In genomic region chr4:127503111-127503510, GRCh38 we compare ENCODE assay signal across 29 cellular contexts.
DNase-seq lines count a peak whose midpoint lies in the region; ATAC-seq and TF ChIP-seq lines count a peak whose summit lies in the region.
"Had no signal": no experiment of that assay in that cellular context is flagged by ENCODE, and none has a peak within 500 bp of the region (broad histone marks: within the 10 kb centered on the region; RNA-seq: fewer than 3 reads in every experiment).

No MANE protein-coding gene starts in this region.

- peaks cover 8% of the 10 kb centered on the region; the same call in 1 of the 2 replicates for H3K4me1 ChIP-seq in GM23338 (ENCODE audit: insufficient read depth)
- H3K4me1 ChIP-seq: Caco-2, parathyroid adenoma, spleen, upper lobe of left lung had no signal

- TF ChIP-seq CTCF in GM23338 (conservative IDR thresholded peaks at IDR 0.05; ENCODE audit: low read depth in 2 of 2): no peak
- TF ChIP-seq CTCF in astrocyte of the cerebellum (IDR thresholded peaks at IDR 0.05; ENCODE audit: low read depth, low read length, missing control alignments): no peak
- TF ChIP-seq CTCF in fibroblast of the aortic adventitia (IDR thresholded peaks at IDR 0.05; ENCODE audit: insufficient read depth, low read length): no peak

- H3K4me1 Mint-ChIP-seq in GM23338: peaks cover 26% of the 10 kb centered on the region
- H3K4me1 Mint-ChIP-seq: activated naive CD4-positive, alpha-beta T cell treated with anti-CD3 and anti-CD28 coated beads, Interleukin-2, amount 50 U/mL, for 24 hours; central memory CD8-positive, alpha-beta T cell; nephron progenitor cell; T-cell had no signal

- H3K9me2 ChIP-seq in GM23338 (ENCODE audit: insufficient read depth): peaks cover 4% of the 10 kb centered on the region; the same call in 1 of the 2 replicates

- no peaks in the 10 kb centered on the region for H3K79me2 ChIP-seq in GM23338 (replicated peaks; ENCODE audit: insufficient read depth)
- H3K79me2 ChIP-seq: parathyroid adenoma had no signal

- no peaks in the 10 kb centered on the region for H3K36me3 Mint-ChIP-seq in GM23338 (ENCODE audit: low read depth)
- H3K36me3 Mint-ChIP-seq: activated naive CD4-positive, alpha-beta T cell treated with anti-CD3 and anti-CD28 coated beads, Interleukin-2, amount 50 U/mL, for 24 hours; T-cell had no signal

- no peaks in the 10 kb centered on the region for H3K27me3 Mint-ChIP-seq in GM23338 (ENCODE audit: insufficient read depth, low read depth, poor library complexity)
- H3K27me3 Mint-ChIP-seq: activated naive CD4-positive, alpha-beta T cell treated with anti-CD3 and anti-CD28 coated beads, Interleukin-2, amount 50 U/mL, for 24 hours; central memory CD8-positive, alpha-beta T cell had no signal

- ATAC-seq in GM23338: peak; percentile 93
- ATAC-seq: activated CD4-positive, CD25-positive, alpha-beta regulatory T cell treated with anti-CD3 and anti-CD28 coated beads, Interleukin-2, amount 50 U/mL, for 24 hours; left colon; T-cell had no signal

- no peaks in the 10 kb centered on the region for H3K9me3 Mint-ChIP-seq in GM23338
- H3K9me3 Mint-ChIP-seq: activated naive CD4-positive, alpha-beta T cell treated with anti-CD3 and anti-CD28 coated beads, Interleukin-2, amount 50 U/mL, for 24 hours; central memory CD8-positive, alpha-beta T cell; nephron progenitor cell had no signal

- no peak overlapping the region for H3K27ac ChIP-seq in GM23338 (ENCODE audit: low read depth)
- H3K27ac ChIP-seq: C4-2B, parathyroid adenoma, right atrium auricular region, spleen, upper lobe of left lung had no signal

- H3K4me3 Mint-ChIP-seq in GM23338: no peak overlapping the region
- H3K4me3 Mint-ChIP-seq: activated naive CD4-positive, alpha-beta T cell treated with anti-CD3 and anti-CD28 coated beads, Interleukin-2, amount 50 U/mL, for 24 hours; central memory CD8-positive, alpha-beta T cell; nephron progenitor cell; T-cell had no signal

- H3K36me3 ChIP-seq in GM23338 (ENCODE audit: insufficient read depth): no peaks in the 10 kb centered on the region
- H3K36me3 ChIP-seq: right atrium auricular region, spleen, upper lobe of left lung had no signal

- H3K27me3 ChIP-seq in GM23338 (ENCODE audit: insufficient read depth): no peaks in the 10 kb centered on the region
- H3K27me3 ChIP-seq: right atrium auricular region, spleen, upper lobe of left lung had no signal

- H3F3A ChIP-seq in GM23338 (replicated peaks; ENCODE audit: low read depth): no peaks in the 10 kb centered on the region

- in situ Hi-C loops in astrocyte of the cerebellum (cut with HindIII; ENCODE audit: low sequenced_read_pairs): no loop called here

- H3K4me2 ChIP-seq in GM23338: peak overlapping the region; percentile 3

- H3K4me3 ChIP-seq in GM23338 (no peak overlapping the region), astrocyte of the cerebellum (ENCODE audit: low read depth, low read length) (no peak overlapping the region), fibroblast of the aortic adventitia (ENCODE audit: low read depth, low read length) (no peak overlapping the region)
- H3K4me3 ChIP-seq: right atrium auricular region, spleen, upper lobe of left lung had no signal

- H2AFZ ChIP-seq in GM23338: no peak overlapping the region
- H2AFZ ChIP-seq: parathyroid adenoma had no signal

- no peaks in the 10 kb centered on the region for H4K20me1 ChIP-seq in GM23338 (replicated peaks; ENCODE audit: insufficient read depth)

- DNase-seq in GM23338 (ENCODE audit: low spot score): peak; percentile 63
- peak; percentile 89 for DNase-seq in astrocyte of the cerebellum (ENCODE audit: low read depth)
- DNase-seq in fibroblast of the aortic adventitia (ENCODE audit: low read depth): peak; percentile 61
- peak; percentile 24 for DNase-seq in renal cortical epithelial cell (ENCODE audit: low read depth)
- DNase-seq in stimulated activated CD4-positive, alpha-beta T cell treated with anti-CD3 and anti-CD28 coated beads, Interleukin-4, amount 100 ng/mL, for 4 hours: no peak
- DNase-seq in NCI-H446 (lab: John Stamatoyannopoulos, UW): no peak
- no peak for DNase-seq in NCI-H446 treated with DMSO at 0.1 percent for 48 hours (lab: John Stamatoyannopoulos, UW)
- DNase-seq: activated CD4-positive, alpha-beta T cell treated with anti-CD3 and anti-CD28 coated beads, Interleukin-2, amount 50 U/mL, for 48 hours; activated CD8-positive, alpha-beta memory T cell treated with anti-CD3 and anti-CD28 coated beads, Interleukin-2, amount 50 U/mL, for 4 hours; anterior cingulate cortex; Caco-2; DND-41; head of caudate nucleus; left colon; mammary epithelial cell; NCI-H1105 treated with DMSO at 0.1 percent for 48 hours; NCI-H2029 treated with DMSO at 0.1 percent for 48 hours; NCI-H2227 treated with DMSO at 0.1 percent for 48 hours; NCI-H774; nephron progenitor cell; spleen; T-cell; upper lobe of left lung had no signal

- peak overlapping the region; percentile 71 for H3K27ac Mint-ChIP-seq in GM23338
- H3K27ac Mint-ChIP-seq: activated naive CD4-positive, alpha-beta T cell treated with anti-CD3 and anti-CD28 coated beads, Interleukin-2, amount 50 U/mL, for 24 hours; nephron progenitor cell; T-cell had no signal

TF ChIP-seq in GM23338, 12 proteins besides CTCF, POLR2A, EP300 and RAD21:
- no peak for TF ChIP-seq CREB1 (CRISPR knock-in tag; IDR thresholded peaks at IDR 0.05; ENCODE audit: low read depth)
- peak; percentile 37; the same call in 1 of the 2 replicates for TF ChIP-seq ZNF462 (CRISPR knock-in tag; IDR thresholded peaks at IDR 0.05)
TF ChIP-seq in GM23338: peak in this region for 1.

Comparison
In these comparisons a context has a peak if more than half of its experiments do, and no peak if none do; other contexts are left out.
1. DNase-seq: peak in GM23338 (single experiment), astrocyte of the cerebellum (single experiment), fibroblast of the aortic adventitia (single experiment) and renal cortical epithelial cell (single experiment); none in stimulated activated CD4-positive, alpha-beta T cell treated with anti-CD3 and anti-CD28 coated beads, Interleukin-4, amount 100 ng/mL, for 4 hours (0 of 2), NCI-H446 (0 of 2) and NCI-H446 treated with DMSO at 0.1 percent for 48 hours (single experiment).